Comparison of ENCODE assay signal across 10 cellular contexts in the genomic region with DNA sequence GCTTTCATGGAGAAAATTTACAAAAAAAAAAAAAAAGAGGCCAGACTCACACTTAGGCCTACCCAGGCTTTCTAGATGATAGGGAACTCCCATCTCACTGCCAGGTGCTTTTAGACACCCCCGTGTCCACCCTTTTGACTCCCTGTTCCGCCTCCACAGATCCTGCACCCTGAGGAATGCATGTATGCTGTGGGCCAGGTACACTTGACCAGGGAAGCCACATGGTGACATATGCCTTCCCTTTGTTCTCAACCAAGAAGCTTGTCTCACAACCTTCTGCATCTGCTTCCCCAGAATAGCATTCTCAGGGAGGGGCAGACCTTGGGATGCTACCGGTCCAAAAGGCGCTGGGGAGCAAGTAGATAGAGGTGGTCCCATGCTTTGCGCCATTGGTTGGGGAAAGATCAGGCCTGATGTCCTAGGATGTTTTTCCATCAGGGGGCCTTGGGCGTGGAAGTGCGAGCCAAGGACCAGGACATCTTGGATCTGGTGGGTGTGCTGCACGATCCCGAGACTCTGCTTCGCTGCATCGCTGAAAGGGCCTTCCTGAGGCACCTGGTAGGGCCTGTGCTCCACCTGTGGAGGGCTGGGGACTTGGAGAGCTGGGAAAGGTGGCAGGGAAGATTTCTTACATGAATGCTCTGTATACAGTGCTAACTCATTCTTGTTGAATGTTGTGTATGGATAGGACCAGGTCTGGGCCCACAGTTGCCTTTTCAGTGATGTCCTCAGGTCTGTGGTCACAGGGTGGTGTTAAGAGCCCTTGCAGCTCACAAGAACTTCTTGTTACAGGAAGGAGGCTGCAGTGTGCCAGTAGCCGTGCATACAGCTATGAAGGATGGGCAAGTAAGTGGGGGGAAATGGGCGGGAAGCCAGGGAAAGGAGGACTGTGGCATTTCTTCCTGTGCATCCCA. TPM values are rescaled to one million over a fixed set of nuclear protein-coding genes. Genes with fewer than 3 reads are reported as not detected.
A peak's percentile ranks its signal among the peaks of the same experiment; 100 is the strongest.
DNase-seq lines count a peak whose midpoint lies in the region; ATAC-seq and TF ChIP-seq lines count a peak whose summit lies in the region.
"Had no signal": no experiment of that assay in that cellular context is flagged by ENCODE, and none has a peak within 500 bp of the region (broad histone marks: within the 10 kb centered on the region; RNA-seq: fewer than 3 reads in every experiment).

No MANE protein-coding gene starts in this region.

- CTCF ChIA-PET in T-cell (lab: Charles Lee) = interaction anchor here (0.7 to 0.9 kb wide), 3 partner anchors 10 to 472 kb away, joined by 4 to 7 read pairs (median 5); a partner anchor contains a TSS

- H3K27ac Mint-ChIP-seq in T-cell = peak overlapping the region in 1 of 2 donors; percentile 55

- no peak overlapping the region for H3K27ac ChIP-seq in ACC112 (ENCODE audit: low read depth, low read length)
- H3K27ac ChIP-seq in effector memory CD4-positive, alpha-beta T cell (ENCODE audit: insufficient read depth, low read length, poor library complexity, severe bottlenecking) = no peak overlapping the region

- H3K27me3 Mint-ChIP-seq in T-cell = no peaks in the 10 kb centered on the region

- DNase-seq in T-cell (no peak), fibroblast of the aortic adventitia (ENCODE audit: low read depth) (no peak), GM20000 (ENCODE audit: low spot score) (no peak)
- DNase-seq in activated CD4-positive, CD25-positive, alpha-beta regulatory T cell (lab: John Stamatoyannopoulos, UW) = no peak
- no peak for DNase-seq in effector memory CD4-positive, alpha-beta T cell
- DNase-seq in stimulated activated naive CD4-positive, alpha-beta T cell (lab: John Stamatoyannopoulos, UW) = no peak
- DNase-seq: NCI-H1930 had no signal

- H3K4me3 ChIP-seq in ACC112 (ENCODE audit: low read depth, low read length) = peak overlapping the region; percentile 98
- peak overlapping the region; percentile 91; the same call in 1 of the 2 replicates for H3K4me3 ChIP-seq in GM08714 (ENCODE audit: low read length)
- peak overlapping the region; percentile 75 for H3K4me3 ChIP-seq in fibroblast of the aortic adventitia (ENCODE audit: low read depth, low read length)
- H3K4me3 ChIP-seq in effector memory CD4-positive, alpha-beta T cell (ENCODE audit: insufficient read depth, low read depth, low read length, poor library complexity, severe bottlenecking) = no peak overlapping the region

- POLR2A ChIA-PET in T-cell (lab: Charles Lee) = interaction anchor here (0.5 to 0.6 kb wide), 4 partner anchors 7 to 234 kb away, joined by 3 to 8 read pairs (median 4); a partner anchor contains a TSS

- H3K9me3 ChIP-seq in effector memory CD4-positive, alpha-beta T cell (ENCODE audit: control insufficient read depth, low read length) = no peaks in the 10 kb centered on the region
- H3K9me3 ChIP-seq: thoracic aorta had no signal

- no peaks in the 10 kb centered on the region for H3K27me3 ChIP-seq in ACC112 (ENCODE audit: insufficient read depth, low read length)
- no peaks in the 10 kb centered on the region for H3K27me3 ChIP-seq in effector memory CD4-positive, alpha-beta T cell (replicated peaks; ENCODE audit: control insufficient read depth, insufficient read depth, low read length, poor library complexity, severe bottlenecking)

- ATAC-seq in T-cell (replicated peaks in 1 of 4) = no peak

- peaks cover 15% of the 10 kb centered on the region for H3K36me3 ChIP-seq in ACC112 (ENCODE audit: insufficient read depth, low read length)
- H3K36me3 ChIP-seq in effector memory CD4-positive, alpha-beta T cell (ENCODE audit: control insufficient read depth, insufficient read depth, low read length) = peaks cover under 1% of the 10 kb centered on the region

- peaks cover 19% of the 10 kb centered on the region for H3K36me3 Mint-ChIP-seq in T-cell

- H3K4me3 Mint-ChIP-seq in T-cell = peak overlapping the region in 2 of 3 donors; percentile 13 to 98

- H3K79me2 ChIP-seq in ACC112 (ENCODE audit: control insufficient read depth, insufficient read depth, low read length, unreplicated experiment) = peaks cover 34% of the 10 kb centered on the region

- TF ChIP-seq CTCF in fibroblast of the aortic adventitia (IDR thresholded peaks at IDR 0.05; ENCODE audit: insufficient read depth, low read length) (no peak), GM20000 (IDR thresholded peaks at IDR 0.05; ENCODE audit: extremely low read depth, missing control alignments) (no peak)

- H3K4me1 Mint-ChIP-seq in T-cell = peaks cover 32 to 37% (median 34%) of the 10 kb centered on the region in 3 donors

- H2AFZ ChIP-seq in ACC112 (ENCODE audit: low read length, unreplicated experiment) = no peak overlapping the region

- H3K9me3 Mint-ChIP-seq in T-cell = no peaks in the 10 kb centered on the region

- H3K4me1 ChIP-seq in ACC112 (ENCODE audit: control insufficient read depth, insufficient read depth, low read length, unreplicated experiment) = peaks cover 20% of the 10 kb centered on the region
- H3K4me1 ChIP-seq in effector memory CD4-positive, alpha-beta T cell (ENCODE audit: control insufficient read depth, insufficient read depth, low read length, poor library complexity, severe bottlenecking) = peaks cover 18% of the 10 kb centered on the region

RNA-seq across cellular contexts. Expression of a gene that starts 7.5 kb away (rescaled TPM):
- 10 to 100 TPM in 3 of 5 donors, 1 to 10 TPM in 2; 6.7 to 17.8 (median 12.3) TPM for total RNA-seq in T-cell
- total RNA-seq in fibroblast of the aortic adventitia (ENCODE audit: low replicate concordance) = 5.3 and 14.9 TPM in 2 replicates

RNA-seq across cellular contexts. Expression of a gene that starts 9.4 kb away (rescaled TPM):
- total RNA-seq in T-cell (10 to 100 TPM; 21.7 to 54.2 (median 43.9) TPM), fibroblast of the aortic adventitia (ENCODE audit: low replicate concordance) (7.0 and 30.5 TPM in 2 replicates)

RNA-seq across cellular contexts. Expression of a gene that starts 14.9 kb away (rescaled TPM):
- total RNA-seq in T-cell = 10 to 100 TPM; 18.9 to 36.4 (median 30.6) TPM
- total RNA-seq in fibroblast of the aortic adventitia (ENCODE audit: low replicate concordance) = 2.6 and 4.9 TPM in 2 replicates

RNA-seq across cellular contexts. Expression of a gene that starts 24.6 kb away (rescaled TPM):
- total RNA-seq in T-cell (10 to 100 TPM; 59.5 to 69.8 (median 62.6) TPM), fibroblast of the aortic adventitia (ENCODE audit: low replicate concordance) (16.8 and 29.4 TPM in 2 replicates)

RNA-seq across cellular contexts. Expression of a gene that starts 29.2 kb away (rescaled TPM):
- total RNA-seq in T-cell (10 to 100 TPM; 30.0 to 68.5 (median 56.7) TPM), fibroblast of the aortic adventitia (ENCODE audit: low replicate concordance) (8.7 and 19.1 TPM in 2 replicates)
